In genomic region chr1:109768700-109769325, GRCh38 we compare ENCODE assay signal across 23 cellular contexts. TPM values are rescaled to one million over a fixed set of nuclear protein-coding genes. Genes with fewer than 3 reads are reported as not detected.
DNase-seq lines count a peak whose midpoint lies in the region; ATAC-seq lines count a peak whose summit lies in the region.
"Had no signal": no experiment of that assay in that cellular context is flagged by ENCODE, and none has a peak within 500 bp of the region (broad histone marks: within the 10 kb centered on the region; RNA-seq: fewer than 3 reads in every experiment).

No MANE protein-coding gene starts in this region.

- ATAC-seq in activated CD8-positive, alpha-beta memory T cell treated with anti-CD3 and anti-CD28 coated beads, Interleukin-2, amount 10 ng/mL, durations not matched to agents 7 days and 5 days, result no peak
- no peak for ATAC-seq in sciatic nerve
- no peak for ATAC-seq in GM18858 (IDR thresholded peaks at IDR 0.05; ENCODE audit: unreplicated experiment)
- ATAC-seq in HG03097 (IDR thresholded peaks at IDR 0.05; ENCODE audit: low FRiP score, unreplicated experiment), result no peak

- H3K36me3 ChIP-seq in MG63, result no peaks in the 10 kb centered on the region
- H3K36me3 ChIP-seq: cardiac muscle cell, HAP-1 had no signal

- H3K4me1 Mint-ChIP-seq in activated CD8-positive, alpha-beta memory T cell treated with anti-CD3 and anti-CD28 coated beads, Interleukin-2, amount 10 ng/mL, durations not matched to agents 7 days and 5 days, result peaks cover 3% of the 10 kb centered on the region
- H3K4me1 Mint-ChIP-seq: B cell had no signal

- H3K4me3 ChIP-seq in MG63, result no peak overlapping the region
- H3K4me3 ChIP-seq: cardiac muscle cell, HAP-1 had no signal

- H3K27me3 Mint-ChIP-seq in activated CD8-positive, alpha-beta memory T cell treated with anti-CD3 and anti-CD28 coated beads, Interleukin-2, amount 10 ng/mL, durations not matched to agents 7 days and 5 days, result no peaks in the 10 kb centered on the region
- H3K27me3 Mint-ChIP-seq: B cell had no signal

- no peak overlapping the region for H3K4me3 Mint-ChIP-seq in activated CD8-positive, alpha-beta memory T cell treated with anti-CD3 and anti-CD28 coated beads, Interleukin-2, amount 10 ng/mL, durations not matched to agents 7 days and 5 days
- H3K4me3 Mint-ChIP-seq: activated CD4-positive, alpha-beta T cell treated with anti-CD3 and anti-CD28 coated beads, Interleukin-2, amount 10 ng/mL, durations not matched to agents 7 days and 5 days; B cell had no signal

- CTCF ChIA-PET in activated CD8-positive, alpha-beta memory T cell treated with anti-CD3 and anti-CD28 coated beads, Interleukin-2, amount 10 ng/mL, durations not matched to agents 7 days and 5 days (lab: Charles Lee), result interaction anchor here (1.3 to 24.4 kb wide), 3 partner anchors 111 to 213 kb away, joined by 3 to 790 read pairs (median 269); partner anchors contain the start of gene AHCYL1

- DNase-seq in activated CD8-positive, alpha-beta memory T cell treated with anti-CD3 and anti-CD28 coated beads, Interleukin-2, amount 50 U/mL, for 4 hours, result peak; percentile 8
- DNase-seq in activated CD8-positive, alpha-beta memory T cell treated with anti-CD3 and anti-CD28 coated beads, Interleukin-2, amount 10 ng/mL, durations not matched to agents 7 days and 5 days, result no peak
- DNase-seq in MG63, result peak; percentile 0
- peak; percentile 43 for DNase-seq in islet precursor cell
- DNase-seq in sciatic nerve (ENCODE audit: low spot score), result peak; percentile 38
- no peak for DNase-seq in H4 (ENCODE audit: low spot score)
- DNase-seq: activated CD4-positive, alpha-beta T cell treated with anti-CD3 and anti-CD28 coated beads, Interleukin-2, amount 10 ng/mL, durations not matched to agents 7 days and 5 days; DMS79; KG1; NCI-H1694; NCI-H2171; NCI-H69; SHP77 treated with DMSO at 0.1 percent for 48 hours; stimulated activated CD4-positive, alpha-beta T cell treated with anti-CD3 and anti-CD28 coated beads, Interleukin-12 subunit alpha, Interleukin-12 subunit beta, amount 100 ng/mL, for 4 hours had no signal

- H3K36me3 Mint-ChIP-seq in activated CD8-positive, alpha-beta memory T cell treated with anti-CD3 and anti-CD28 coated beads, Interleukin-2, amount 10 ng/mL, durations not matched to agents 7 days and 5 days, result no peaks in the 10 kb centered on the region

- intact Hi-C loops in sciatic nerve (cut with DNase I), result no loop called here

- H3K9me3 Mint-ChIP-seq in activated CD8-positive, alpha-beta memory T cell treated with anti-CD3 and anti-CD28 coated beads, Interleukin-2, amount 10 ng/mL, durations not matched to agents 7 days and 5 days (ENCODE audit: low read depth), result no peaks in the 10 kb centered on the region
- H3K9me3 Mint-ChIP-seq: activated CD4-positive, alpha-beta T cell treated with anti-CD3 and anti-CD28 coated beads, Interleukin-2, amount 10 ng/mL, durations not matched to agents 7 days and 5 days; activated T-helper 2 cell treated with anti-CD3 and anti-CD28 coated beads, Interferon-gamma antibody, Interleukin-2, Interleukin-4, amounts not matched to agents 10 μg/mL and 5 μg/mL and 100 μg/mL, durations not matched to agents 14 hours and 24 hours and 36 hours had no signal

- no peak overlapping the region for H3K27ac Mint-ChIP-seq in activated CD8-positive, alpha-beta memory T cell treated with anti-CD3 and anti-CD28 coated beads, Interleukin-2, amount 10 ng/mL, durations not matched to agents 7 days and 5 days
- H3K27ac Mint-ChIP-seq: activated CD4-positive, alpha-beta T cell treated with anti-CD3 and anti-CD28 coated beads, Interleukin-2, amount 10 ng/mL, durations not matched to agents 7 days and 5 days; activated T-helper 2 cell treated with anti-CD3 and anti-CD28 coated beads, Interferon-gamma antibody, Interleukin-2, Interleukin-4, amounts not matched to agents 10 μg/mL and 5 μg/mL and 100 μg/mL, durations not matched to agents 14 hours and 24 hours and 36 hours; B cell had no signal

- no peaks in the 10 kb centered on the region for H3K27me3 ChIP-seq in MG63
- H3K27me3 ChIP-seq: cardiac muscle cell had no signal

- no peaks in the 10 kb centered on the region for H3K9me3 ChIP-seq in MG63
- H3K9me3 ChIP-seq: HAP-1 had no signal

RNA-seq across cellular contexts. Expression of gene EPS8L3, which starts 5.1 kb away (rescaled TPM):
- total RNA-seq in activated CD8-positive, alpha-beta memory T cell treated with anti-CD3 and anti-CD28 coated beads, Interleukin-2, amount 10 ng/mL, durations not matched to agents 7 days and 5 days, result not detected
- total RNA-seq in MG63 (2014; rRNA removed; shearing (Covaris generic); ENCODE audit: low replicate concordance), result not detected in 2 replicates
- not detected for total RNA-seq in sciatic nerve
- total RNA-seq in H4 (2014; rRNA removed; shearing (Covaris generic)), result not detected in 2 replicates
- total RNA-seq: activated CD4-positive, alpha-beta T cell treated with anti-CD3 and anti-CD28 coated beads, Interleukin-2, amount 10 ng/mL, durations not matched to agents 7 days and 5 days; activated T-helper 2 cell treated with anti-CD3 and anti-CD28 coated beads, Interferon-gamma antibody, Interleukin-2, Interleukin-4, amounts not matched to agents 10 μg/mL and 5 μg/mL and 100 μg/mL, durations not matched to agents 14 hours and 24 hours and 36 hours; B cell; cardiac muscle cell; dermis microvascular lymphatic vessel endothelial cell; endothelial cell of umbilical vein; renal cortical epithelial cell had no signal

RNA-seq across cellular contexts. Expression of gene GSTM3, which starts 28.0 kb away (rescaled TPM):
- total RNA-seq in activated CD8-positive, alpha-beta memory T cell treated with anti-CD3 and anti-CD28 coated beads, Interleukin-2, amount 10 ng/mL, durations not matched to agents 7 days and 5 days, result 1 to 10 TPM; 2.1 to 3.2 TPM
- total RNA-seq in MG63 (2014; rRNA removed; shearing (Covaris generic); ENCODE audit: low replicate concordance), result 47.2 and 80.3 TPM in 2 replicates
- total RNA-seq in sciatic nerve, result 104 TPM
- total RNA-seq in H4 (2014; rRNA removed; shearing (Covaris generic)), result 228 and 275 TPM in 2 replicates

RNA-seq across cellular contexts. Expression of gene GSTM5, which starts 56.8 kb away (rescaled TPM):
- not detected for total RNA-seq in activated CD8-positive, alpha-beta memory T cell treated with anti-CD3 and anti-CD28 coated beads, Interleukin-2, amount 10 ng/mL, durations not matched to agents 7 days and 5 days
- not detected in 2 replicates for total RNA-seq in MG63 (2014; rRNA removed; shearing (Covaris generic); ENCODE audit: low replicate concordance)
- total RNA-seq in sciatic nerve, result 41.6 TPM
- not detected in 2 replicates for total RNA-seq in H4 (2014; rRNA removed; shearing (Covaris generic))
- total RNA-seq: B cell, dermis microvascular lymphatic vessel endothelial cell, renal cortical epithelial cell had no signal

Comparison
In these comparisons a context has a peak if more than half of its experiments do, and no peak if none do; other contexts are left out.
1. DNase-seq: peak in activated CD8-positive, alpha-beta memory T cell treated with anti-CD3 and anti-CD28 coated beads, Interleukin-2, amount 50 U/mL, for 4 hours (single experiment), MG63 (single experiment), islet precursor cell (single experiment) and sciatic nerve (single experiment); none in activated CD8-positive, alpha-beta memory T cell treated with anti-CD3 and anti-CD28 coated beads, Interleukin-2, amount 10 ng/mL, durations not matched to agents 7 days and 5 days (single experiment) and H4 (single experiment).
2. RNA of gene GSTM3, which starts 28.0 kb away (total RNA-seq): 228 to 275 TPM in H4, 104 TPM in sciatic nerve (single experiment) and 47.2 to 80.3 TPM in MG63; 2.1 to 3.2 TPM in activated CD8-positive, alpha-beta memory T cell treated with anti-CD3 and anti-CD28 coated beads, Interleukin-2, amount 10 ng/mL, durations not matched to agents 7 days and 5 days; every median in the first group is over 10 times any median in the second.
3. RNA of gene GSTM5, which starts 56.8 kb away (total RNA-seq): 41.6 TPM in sciatic nerve (single experiment); not detected in activated CD8-positive, alpha-beta memory T cell treated with anti-CD3 and anti-CD28 coated beads, Interleukin-2, amount 10 ng/mL, durations not matched to agents 7 days and 5 days, not detected in MG63 and not detected in H4; every median in the first group is over 10 times any median in the second.